26 cellular contexts compared by ENCODE assay signal in genomic region chr12:69028941-69029729, GRCh38.
DNase-seq lines count a peak whose midpoint lies in the region; ATAC-seq, FAIRE-seq and TF ChIP-seq lines count a peak whose summit lies in the region.
"Had no signal": no experiment of that assay in that cellular context is flagged by ENCODE, and none has a peak within 500 bp of the region (broad histone marks: within the 10 kb centered on the region; RNA-seq: fewer than 3 reads in every experiment).

No MANE protein-coding gene starts in this region.

- no peaks in the 10 kb centered on the region for H3K36me3 ChIP-seq in GM23338 (ENCODE audit: insufficient read depth)
- no peaks in the 10 kb centered on the region for H3K36me3 ChIP-seq in H1 (ENCODE audit: control insufficient read depth in 2 of 4, insufficient read depth in 4 of 4, low read length in 3 of 4)
- no peaks in the 10 kb centered on the region for H3K36me3 ChIP-seq in mesodermal cell (ENCODE audit: control insufficient read depth, insufficient read depth, low read length)
- no peaks in the 10 kb centered on the region for H3K36me3 ChIP-seq in aorta (ENCODE audit: control insufficient read depth in 1 of 2, insufficient read depth in 2 of 2, low read length in 1 of 2)
- H3K36me3 ChIP-seq: HAP-1, tibial nerve had no signal

- no peak overlapping the region for H3K23ac ChIP-seq in H1 (ENCODE audit: insufficient read length)

- no peaks in the 10 kb centered on the region for H3K79me1 ChIP-seq in H1 (ENCODE audit: low read depth, low read length)

- H3K4me2 ChIP-seq in GM23338 (no peak overlapping the region), H1 (ENCODE audit: insufficient read depth in 1 of 2, low read depth in 2 of 2, low read length in 2 of 2) (no peak overlapping the region)

- intact Hi-C loops in aorta (cut with DNase I): no loop called here

- no peak overlapping the region for H3K56ac ChIP-seq in H1 (replicated peaks; ENCODE audit: insufficient read length, low read depth, low read length)

- CTCF ChIA-PET in RWPE1 (lab: Yijun Ruan, JAX): interaction anchor here (0.9 kb wide), 1 partner anchor 27 kb away, joined by 3 read pairs; no protein-coding TSS in a partner anchor
- CTCF ChIA-PET in H1 (lab: Charles Lee; ENCODE audit: partially characterized antibody): interaction anchor here (0.7 kb wide), 1 partner anchor 41 kb away, joined by 3 read pairs; no protein-coding TSS in a partner anchor

- H3K4me1 ChIP-seq in GM23338 (ENCODE audit: insufficient read depth): no peaks in the 10 kb centered on the region
- H3K4me1 ChIP-seq in H1 (replicated peaks in 1 of 4; ENCODE audit: control insufficient read depth in 3 of 4, insufficient read depth in 4 of 4, low read length in 3 of 4): no peaks in the 10 kb centered on the region
- peaks cover 15% of the 10 kb centered on the region for H3K4me1 ChIP-seq in mesodermal cell (ENCODE audit: control insufficient read depth, insufficient read depth, low read length, poor library complexity, severe bottlenecking)
- no peaks in the 10 kb centered on the region for H3K4me1 ChIP-seq in aorta (ENCODE audit: control insufficient read depth in 1 of 2, insufficient read depth in 2 of 2, low read length in 2 of 2)
- H3K4me1 ChIP-seq: HAP-1, tibial nerve had no signal

- no peaks in the 10 kb centered on the region for H3K9me3 ChIP-seq in H1 (ENCODE audit: insufficient read depth in 2 of 2, low read depth in 1 of 2, low read length in 1 of 2)
- peaks cover 4% of the 10 kb centered on the region for H3K9me3 ChIP-seq in mesodermal cell (ENCODE audit: control insufficient read depth, low read length)
- peaks cover 3% of the 10 kb centered on the region for H3K9me3 ChIP-seq in aorta (ENCODE audit: control insufficient read depth, low read length)
- H3K9me3 ChIP-seq: HAP-1, tibial nerve had no signal

- no peak overlapping the region for H3K4me3 Mint-ChIP-seq in GM23338
- no peak overlapping the region for H3K4me3 Mint-ChIP-seq in activated naive CD8-positive, alpha-beta T cell treated with anti-CD3 and anti-CD28 coated beads, Interleukin-2, amount 50 U/mL, for 24 hours
- H3K4me3 Mint-ChIP-seq: activated CD8-positive, alpha-beta memory T cell treated with anti-CD3 and anti-CD28 coated beads, Interleukin-2, amount 10 ng/mL, durations not matched to agents 7 days and 5 days; activated T-cell treated with anti-CD3 and anti-CD28 coated beads, Interleukin-2, amount 50 U/mL, for 4 hours; B cell; CD8-positive, alpha-beta memory T cell; IgD-negative memory B cell; stimulated activated effector memory CD8-positive, alpha-beta T cell treated with anti-CD3 and anti-CD28 coated beads, Interleukin-12 subunit alpha, Interleukin-12 subunit beta, amount 100 ng/mL, for 72 hours had no signal

- H3K27ac Mint-ChIP-seq in GM23338: no peak overlapping the region
- no peak overlapping the region for H3K27ac Mint-ChIP-seq in activated naive CD8-positive, alpha-beta T cell treated with anti-CD3 and anti-CD28 coated beads, Interleukin-2, amount 50 U/mL, for 24 hours
- H3K27ac Mint-ChIP-seq: activated CD8-positive, alpha-beta memory T cell treated with anti-CD3 and anti-CD28 coated beads, Interleukin-2, amount 10 ng/mL, durations not matched to agents 7 days and 5 days; B cell; CD8-positive, alpha-beta memory T cell; stimulated activated effector memory CD8-positive, alpha-beta T cell treated with anti-CD3 and anti-CD28 coated beads, Interleukin-12 subunit alpha, Interleukin-12 subunit beta, amount 100 ng/mL, for 72 hours had no signal

- FAIRE-seq in H1 (lab: Jason Lieb, UNC): no peak
- FAIRE-seq: GM12878, islet of Langerhans had no signal

- no peak overlapping the region for H4K91ac ChIP-seq in H1 (replicated peaks; ENCODE audit: insufficient read length, low read length)

- no peak overlapping the region for H2AK5ac ChIP-seq in H1 (ENCODE audit: low read depth, low read length)

- H4K8ac ChIP-seq in H1 (ENCODE audit: extremely low read depth, insufficient read depth, low read length): no peak overlapping the region

- H4K20me1 ChIP-seq in GM23338 (replicated peaks; ENCODE audit: insufficient read depth) (no peaks in the 10 kb centered on the region), H1 (replicated peaks in 1 of 2; ENCODE audit: control insufficient read depth in 1 of 2, insufficient read depth in 2 of 2, low read length in 2 of 2) (no peaks in the 10 kb centered on the region)

- H3K4me3 ChIP-seq in GM23338 (no peak overlapping the region), H1 (ENCODE audit: extremely low read depth in 1 of 4, insufficient read depth in 2 of 4, low read depth in 3 of 4, low read length in 4 of 4) (no peak overlapping the region), mesodermal cell (ENCODE audit: extremely low read depth, insufficient read depth, low read length, poor library complexity, severe bottlenecking) (no peak overlapping the region), aorta (ENCODE audit: low read length in 2 of 2) (no peak overlapping the region)
- H3K4me3 ChIP-seq: dorsolateral prefrontal cortex, GM12878, HAP-1, tibial nerve had no signal

- H3K23me2 ChIP-seq in H1 (ENCODE audit: low read depth, low read length): no peaks in the 10 kb centered on the region

- H3K27ac ChIP-seq in GM23338 (ENCODE audit: low read depth) (no peak overlapping the region), RWPE1 (peak overlapping the region; percentile 60), H1 (ENCODE audit: low read depth, low read length) (no peak overlapping the region), mesodermal cell (ENCODE audit: low read depth, low read length, severe bottlenecking) (peak overlapping the region; percentile 57), aorta (ENCODE audit: low read depth in 1 of 2, low read length in 2 of 2) (no peak overlapping the region)
- H3K27ac ChIP-seq: tibial nerve had no signal

- WGBS in H1 (ENCODE audit: extremely low coverage in 1 of 2, insufficient coverage in 1 of 2, insufficient read length in 1 of 2, insufficient replicate concordance in 2 of 2, low coverage in 1 of 2, low lambda C conversion rate in 2 of 2, missing lambda C conversion rate in 1 of 2), 2 experiments: 93% methylated on average over 11 of the region's 11 CpGs; no CpG with 5 or more reads in 1 of the 2 experiments
- 87 to 96% methylated on average over 6 to 7 of the region's 11 CpGs for WGBS in mesodermal cell (ENCODE audit: insufficient coverage in 2 of 2), 2 experiments
- WGBS in aorta, 2 donors: 75% methylated on average over 11 of the region's 11 CpGs

- POLR2A ChIA-PET in RWPE1 (lab: Yijun Ruan, JAX; ENCODE audit: low non-redundant PET) (no interaction called here), H1 (lab: Charles Lee; ENCODE audit: partially characterized antibody) (no interaction called here)

- H4K5ac ChIP-seq in H1 (ENCODE audit: insufficient read length, low read depth, low read length): no peak overlapping the region

- ATAC-seq in GM23338 (no peak), HG03039 (IDR thresholded peaks at IDR 0.05; ENCODE audit: unreplicated experiment) (no peak), aorta (ENCODE audit: low FRiP score) (no peak)
- ATAC-seq in activated naive CD8-positive, alpha-beta T cell treated with anti-CD3 and anti-CD28 coated beads, Interleukin-2, amount 50 U/mL, for 24 hours: no peak
- ATAC-seq: activated CD8-positive, alpha-beta memory T cell treated with anti-CD3 and anti-CD28 coated beads, Interleukin-2, amount 10 ng/mL, durations not matched to agents 7 days and 5 days; activated T-cell treated with anti-CD3 and anti-CD28 coated beads, Interleukin-2, amount 50 U/mL, for 4 hours; GM12878; left ventricle myocardium superior; Panc1; stimulated activated effector memory CD8-positive, alpha-beta T cell treated with anti-CD3 and anti-CD28 coated beads, Interleukin-12 subunit alpha, Interleukin-12 subunit beta, amount 100 ng/mL, for 72 hours had no signal

- no peak for TF ChIP-seq POLR2A in H1 (IDR thresholded peaks at IDR 0.05; ENCODE audit: control extremely low read depth in 1 of 2, low read depth in 2 of 2, low read length in 2 of 2)

- no peak overlapping the region for H3K14ac ChIP-seq in H1 (ENCODE audit: insufficient read length)

- no peak overlapping the region for H3K4ac ChIP-seq in H1 (replicated peaks; ENCODE audit: insufficient read length, low read depth, low read length)

- H2BK12ac ChIP-seq in H1 (ENCODE audit: low read depth, low read length): no peak overlapping the region

- no peak for DNase-seq in GM23338 (ENCODE audit: low spot score)
- DNase-seq in RWPE1 (ENCODE audit: low spot score): no peak
- no peak for DNase-seq in H1 (ENCODE audit: low read depth in 1 of 2, low spot score in 2 of 2)
- DNase-seq in activated naive CD8-positive, alpha-beta T cell treated with anti-CD3 and anti-CD28 coated beads, Interleukin-2, amount 50 U/mL, for 24 hours: no peak
- no peak for DNase-seq in activated naive CD4-positive, alpha-beta T cell treated with anti-CD3 and anti-CD28 coated beads, Interleukin-2, amount 50 U/mL, for 16 hours
- DNase-seq in aorta: no peak
- DNase-seq: activated CD4-positive, CD25-positive, alpha-beta regulatory T cell; activated CD8-positive, alpha-beta memory T cell treated with anti-CD3 and anti-CD28 coated beads, Interleukin-2, amount 10 ng/mL, durations not matched to agents 7 days and 5 days; activated gamma-delta T cell; activated T-cell treated with anti-CD3 and anti-CD28 coated beads, Interleukin-2, amount 50 U/mL, for 4 hours; CD8-positive, alpha-beta memory T cell; dorsolateral prefrontal cortex; left ventricle myocardium superior; NCI-H1048; NCI-H2107; NCI-H345 had no signal

- no peak overlapping the region for H2BK15ac ChIP-seq in H1 (ENCODE audit: low read length)

- TF ChIP-seq CTCF in GM23338 (conservative IDR thresholded peaks at IDR 0.05; ENCODE audit: low read depth in 2 of 2) (no peak), RWPE1 (conservative IDR thresholded peaks at IDR 0.05; ENCODE audit: low read depth) (no peak), H1 (IDR thresholded peaks at IDR 0.05; ENCODE audit: control extremely low read depth in 1 of 3, insufficient read depth in 1 of 3, low read depth in 1 of 3, low read length in 3 of 3) (no peak)

- H3K27me3 ChIP-seq in GM23338 (ENCODE audit: insufficient read depth) (no peaks in the 10 kb centered on the region), H1 (replicated peaks in 1 of 4; ENCODE audit: control insufficient read depth in 3 of 4, extremely low read depth in 1 of 4, insufficient read depth in 3 of 4, low read length in 3 of 4) (no peaks in the 10 kb centered on the region; a peak in 1 of 7 replicates), aorta (ENCODE audit: control insufficient read depth in 1 of 2, insufficient read depth in 2 of 2, low read length in 1 of 2) (peaks cover 0 to 3% of the 10 kb centered on the region in 2 donors)
- H3K27me3 ChIP-seq: dorsolateral prefrontal cortex, tibial nerve had no signal

- no peak overlapping the region for H2BK5ac ChIP-seq in H1 (ENCODE audit: low read depth, low read length)

- H3K9ac ChIP-seq in H1 (replicated peaks in 1 of 4; ENCODE audit: extremely low read depth in 1 of 4, low read depth in 3 of 4, low read length in 3 of 4): no peak overlapping the region

- no peak overlapping the region for H2BK120ac ChIP-seq in H1 (replicated peaks; ENCODE audit: low read depth, low read length)

- H2AFZ ChIP-seq in GM23338 (peak overlapping the region; percentile 83; the same call in 1 of the 2 replicates), H1 (ENCODE audit: low read length) (0 out of 2 replicates have a peak overlapping the region, but pooled peaks have one; percentile 16)

- no peak overlapping the region for H2BK20ac ChIP-seq in H1 (ENCODE audit: low read length)

- no peaks in the 10 kb centered on the region for H3K36me3 Mint-ChIP-seq in GM23338 (ENCODE audit: low read depth)
- no peaks in the 10 kb centered on the region for H3K36me3 Mint-ChIP-seq in activated naive CD8-positive, alpha-beta T cell treated with anti-CD3 and anti-CD28 coated beads, Interleukin-2, amount 50 U/mL, for 24 hours (ENCODE audit: low read depth)
- H3K36me3 Mint-ChIP-seq: activated CD8-positive, alpha-beta memory T cell treated with anti-CD3 and anti-CD28 coated beads, Interleukin-2, amount 10 ng/mL, durations not matched to agents 7 days and 5 days; CD8-positive, alpha-beta memory T cell; IgD-negative memory B cell; stimulated activated effector memory CD8-positive, alpha-beta T cell treated with anti-CD3 and anti-CD28 coated beads, Interleukin-12 subunit alpha, Interleukin-12 subunit beta, amount 100 ng/mL, for 72 hours had no signal

- H3F3A ChIP-seq in GM23338 (replicated peaks; ENCODE audit: low read depth): no peaks in the 10 kb centered on the region

- H3K4me1 Mint-ChIP-seq in GM23338: peaks cover 7% of the 10 kb centered on the region
- no peaks in the 10 kb centered on the region for H3K4me1 Mint-ChIP-seq in activated naive CD8-positive, alpha-beta T cell treated with anti-CD3 and anti-CD28 coated beads, Interleukin-2, amount 50 U/mL, for 24 hours
- H3K4me1 Mint-ChIP-seq: activated CD8-positive, alpha-beta memory T cell treated with anti-CD3 and anti-CD28 coated beads, Interleukin-2, amount 10 ng/mL, durations not matched to agents 7 days and 5 days; B cell; CD8-positive, alpha-beta memory T cell; stimulated activated effector memory CD8-positive, alpha-beta T cell treated with anti-CD3 and anti-CD28 coated beads, Interleukin-12 subunit alpha, Interleukin-12 subunit beta, amount 100 ng/mL, for 72 hours had no signal

- H3K79me2 ChIP-seq in GM23338 (replicated peaks; ENCODE audit: insufficient read depth): no peaks in the 10 kb centered on the region
- H3K79me2 ChIP-seq in H1 (ENCODE audit: control insufficient read depth in 1 of 2, insufficient read depth in 2 of 2, low read length in 2 of 2): no peaks in the 10 kb centered on the region

- no peaks in the 10 kb centered on the region for H3K9me3 Mint-ChIP-seq in GM23338
- no peaks in the 10 kb centered on the region for H3K9me3 Mint-ChIP-seq in activated naive CD8-positive, alpha-beta T cell treated with anti-CD3 and anti-CD28 coated beads, Interleukin-2, amount 50 U/mL, for 24 hours
- H3K9me3 Mint-ChIP-seq: activated T-cell treated with anti-CD3 and anti-CD28 coated beads, Interleukin-2, amount 50 U/mL, for 4 hours; CD8-positive, alpha-beta memory T cell; IgD-negative memory B cell; stimulated activated effector memory CD8-positive, alpha-beta T cell treated with anti-CD3 and anti-CD28 coated beads, Interleukin-12 subunit alpha, Interleukin-12 subunit beta, amount 100 ng/mL, for 72 hours had no signal

- peaks cover 4% of the 10 kb centered on the region for H3K27me3 Mint-ChIP-seq in GM23338 (ENCODE audit: insufficient read depth, low read depth, poor library complexity)
- peaks cover 20% of the 10 kb centered on the region for H3K27me3 Mint-ChIP-seq in activated naive CD8-positive, alpha-beta T cell treated with anti-CD3 and anti-CD28 coated beads, Interleukin-2, amount 50 U/mL, for 24 hours

- H3K18ac ChIP-seq in H1 (ENCODE audit: extremely low read depth, low read length): no peak overlapping the region

- no peaks in the 10 kb centered on the region for H3K9me2 ChIP-seq in GM23338 (ENCODE audit: insufficient read depth)

- no peak for TF ChIP-seq EP300 in H1 (IDR thresholded peaks at IDR 0.05; ENCODE audit: borderline replicate concordance in 1 of 2, low read depth in 2 of 2, low read length in 2 of 2)

- TF ChIP-seq RAD21 in H1 (IDR thresholded peaks at IDR 0.05 in 1 of 2, conservative IDR thresholded peaks at IDR 0.05 in 1 of 2; ENCODE audit: low read depth in 2 of 2, low read length in 2 of 2): no peak

Comparison
In these comparisons a context has a peak if more than half of its experiments do, and no peak if none do; other contexts are left out.
1. H3K27ac ChIP-seq: peak in RWPE1 (single experiment) and mesodermal cell (single experiment); none in GM23338 (single experiment), H1 (single experiment) and aorta (0 of 2).